ENCODE assay signal across 8 cellular contexts in genomic region chr7:68030530-68030929, GRCh38.
"Had no signal": no experiment of that assay in that cellular context is flagged by ENCODE, and none has a peak within 500 bp of the region (broad histone marks: within the 10 kb centered on the region; RNA-seq: fewer than 3 reads in every experiment).

No MANE protein-coding gene starts in this region.

- H3K4me3 ChIP-seq: GM12878 had no signal

- DNase-seq: GDM1, GF-D8 had no signal

- FAIRE-seq: G401.6, GM12878, GM12891, GM12892, GM18507, GM19239 had no signal

- ATAC-seq: GM12878 had no signal
